ENCODE assay signal across 8 cellular contexts in genomic region chr18:23071285-23071684, GRCh38.
DNase-seq lines count a peak whose midpoint lies in the region; ATAC-seq lines count a peak whose summit lies in the region.

No MANE protein-coding gene starts in this region.

- peaks cover 4% of the 10 kb centered on the region for H3K9me3 Mint-ChIP-seq in activated CD8-positive, alpha-beta T cell treated with anti-CD3 and anti-CD28 coated beads, Interleukin-2, amount 10 ng/mL, durations not matched to agents 7 days and 5 days (ENCODE audit: insufficient read depth)

- DNase-seq in GDM1 (lab: John Stamatoyannopoulos, UW) (peak; percentile 93), M059J (ENCODE audit: low read depth) (peak; percentile 79), cardiac septum (ENCODE audit: low spot score) (peak; percentile 79), superior temporal gyrus (ENCODE audit: extremely low spot score) (no peak), AG08396 (ENCODE audit: low spot score) (no peak)
- peak; percentile 96 for DNase-seq in activated CD8-positive, alpha-beta T cell treated with anti-CD3 and anti-CD28 coated beads, Interleukin-2, amount 10 ng/mL, durations not matched to agents 7 days and 5 days
- peak; percentile 58 to 71 for DNase-seq in stimulated activated CD8-positive, alpha-beta memory T cell treated with anti-CD3 and anti-CD28 coated beads, Interleukin-15, amount 100 ng/mL, for 4 hours (ENCODE audit: low read depth in 2 of 2)

- H3K27me3 Mint-ChIP-seq in activated CD8-positive, alpha-beta T cell treated with anti-CD3 and anti-CD28 coated beads, Interleukin-2, amount 10 ng/mL, durations not matched to agents 7 days and 5 days (ENCODE audit: low read depth) = no peaks in the 10 kb centered on the region

- POLR2A ChIA-PET in activated CD8-positive, alpha-beta T cell treated with anti-CD3 and anti-CD28 coated beads, Interleukin-2, amount 10 ng/mL, durations not matched to agents 7 days and 5 days (lab: Charles Lee) = interaction anchor here (0.7 kb wide), 1 partner anchor 63 kb away, joined by 3 read pairs; no protein-coding TSS in a partner anchor

- H3K4me3 Mint-ChIP-seq in activated CD8-positive, alpha-beta T cell treated with anti-CD3 and anti-CD28 coated beads, Interleukin-2, amount 10 ng/mL, durations not matched to agents 7 days and 5 days = peak overlapping the region; percentile 64

- intact Hi-C loops in cardiac septum (cut with DNase I) = no loop called here

- CTCF ChIA-PET in activated CD8-positive, alpha-beta T cell treated with anti-CD3 and anti-CD28 coated beads, Interleukin-2, amount 10 ng/mL, durations not matched to agents 7 days and 5 days (lab: Charles Lee) = interaction anchor here (1.3 to 1.8 kb wide), 2 partner anchors 60 to 167 kb away, joined by 3 to 8 read pairs; no protein-coding TSS in a partner anchor

- peaks cover 21% of the 10 kb centered on the region for H3K36me3 Mint-ChIP-seq in activated CD8-positive, alpha-beta T cell treated with anti-CD3 and anti-CD28 coated beads, Interleukin-2, amount 10 ng/mL, durations not matched to agents 7 days and 5 days (ENCODE audit: low read depth)

- peaks cover 79% of the 10 kb centered on the region for H3K4me1 Mint-ChIP-seq in activated CD8-positive, alpha-beta T cell treated with anti-CD3 and anti-CD28 coated beads, Interleukin-2, amount 10 ng/mL, durations not matched to agents 7 days and 5 days (ENCODE audit: low read depth)

- peak overlapping the region; percentile 95 for H3K27ac Mint-ChIP-seq in activated CD8-positive, alpha-beta T cell treated with anti-CD3 and anti-CD28 coated beads, Interleukin-2, amount 10 ng/mL, durations not matched to agents 7 days and 5 days

- ATAC-seq in GM21529 (IDR thresholded peaks at IDR 0.05; ENCODE audit: unreplicated experiment) = peak; percentile 99
- ATAC-seq in activated CD8-positive, alpha-beta T cell treated with anti-CD3 and anti-CD28 coated beads, Interleukin-2, amount 10 ng/mL, durations not matched to agents 7 days and 5 days = peak; percentile 98

Comparison
In these comparisons a context has a peak if more than half of its experiments do, and no peak if none do; other contexts are left out.
1. DNase-seq: peak in GDM1 (single experiment), M059J (single experiment), activated CD8-positive, alpha-beta T cell treated with anti-CD3 and anti-CD28 coated beads, Interleukin-2, amount 10 ng/mL, durations not matched to agents 7 days and 5 days (single experiment), cardiac septum (single experiment) and stimulated activated CD8-positive, alpha-beta memory T cell treated with anti-CD3 and anti-CD28 coated beads, Interleukin-15, amount 100 ng/mL, for 4 hours (2 of 2); none in superior temporal gyrus (single experiment) and AG08396 (single experiment).